Comparison of ENCODE assay signal across 34 cellular contexts in genomic region chr9:31753756-31754155, GRCh38.
A peak's percentile ranks its signal among the peaks of the same experiment; 100 is the strongest.
DNase-seq lines count a peak whose midpoint lies in the region; ATAC-seq, FAIRE-seq and TF ChIP-seq lines count a peak whose summit lies in the region.
"Had no signal": no experiment of that assay in that cellular context is flagged by ENCODE, and none has a peak within 500 bp of the region (broad histone marks: within the 10 kb centered on the region; RNA-seq: fewer than 3 reads in every experiment).

No MANE protein-coding gene starts in this region.

- TF ChIP-seq RAD21 in HepG2 (CRISPR knock-in tag; IDR thresholded peaks at IDR 0.05) (no peak), A549 (conservative IDR thresholded peaks at IDR 0.05 in 1 of 2, IDR thresholded peaks at IDR 0.05 in 1 of 2) (no peak), IMR-90 (IDR thresholded peaks at IDR 0.05; ENCODE audit: low read length) (no peak)

- dilution Hi-C loops in IMR-90 (cut with HindIII; ENCODE audit: low sequenced_read_pairs, unreplicated experiment): no loop called here

- ATAC-seq in HepG2 (no peak), right lobe of liver (no peak), A549 (no peak), IMR-90 (ENCODE audit: low read depth) (no peak), HG03108 (IDR thresholded peaks at IDR 0.05; ENCODE audit: unreplicated experiment) (no peak)
- ATAC-seq: CD8-positive, alpha-beta T cell had no signal

- no peak overlapping the region for H2AK9ac ChIP-seq in IMR-90 (replicated peaks; ENCODE audit: low read depth, low read length, poor library complexity)

- no peak overlapping the region for H3K14ac ChIP-seq in IMR-90 (replicated peaks; ENCODE audit: low read depth, low read length)

- H3K9me1 ChIP-seq in IMR-90 (ENCODE audit: insufficient read depth, low read length): no peaks in the 10 kb centered on the region

- TF ChIP-seq CTCF in HepG2 (CRISPR knock-in tag; IDR thresholded peaks at IDR 0.05) (no peak), right lobe of liver (IDR thresholded peaks at IDR 0.05) (no peak), A549 (IDR thresholded peaks at IDR 0.05) (no peak), IMR-90 (conservative IDR thresholded peaks at IDR 0.05; ENCODE audit: low read depth, low read length) (no peak)

- intact Hi-C loops in HepG2 (cut with micrococcal nuclease; ENCODE audit: unreplicated experiment): loop anchor here (1.0 kb wide), 1 partner anchor 47 kb away; no protein-coding TSS in a partner anchor
- intact Hi-C loops in right lobe of liver (cut with DNase I): no loop called here
- intact Hi-C loops in IMR-90 (cut with micrococcal nuclease): no loop called here

- FAIRE-seq in HepG2 (lab: Jason Lieb, UNC) (no peak), A549 (lab: Jason Lieb, UNC) (no peak), frontal cortex (lab: Jason Lieb, UNC) (peak; percentile 10)
- FAIRE-seq: A204.1, D721Med had no signal

- H3K4me1 ChIP-seq in HepG2 (ENCODE audit: insufficient read depth, low read length) (no peaks in the 10 kb centered on the region), right lobe of liver (no peaks in the 10 kb centered on the region), A549 (no peaks in the 10 kb centered on the region), IMR-90 (ENCODE audit: control insufficient read depth, insufficient read depth, low read length) (no peaks in the 10 kb centered on the region)
- H3K4me1 ChIP-seq: BE2C; BLaER1; BLaER1 treated with 17β-estradiol and CSF1 and Interleukin-3, amounts not matched to agents 10 nM and 100 nM; Caco-2 had no signal

- DNase-seq in HepG2 (ENCODE audit: low spot score): no peak
- DNase-seq in right lobe of liver: no peak
- DNase-seq in A549 (ENCODE audit: low read depth in 1 of 2, low spot score in 1 of 2): no peak
- no peak for DNase-seq in IMR-90
- DNase-seq in frontal cortex (ENCODE audit: low spot score in 2 of 2): no peak
- DNase-seq in nucleus accumbens (lab: John Stamatoyannopoulos, UW): no peak
- no peak for DNase-seq in GM03348 (ENCODE audit: low spot score)
- DNase-seq: 8988T; ACHN; AML-193; BE2C; C1 segment of cervical spinal cord; Caco-2; Calu3; CD4-positive, alpha-beta memory T cell; CD4-positive, alpha-beta T cell; CD4-positive, CD25-positive, alpha-beta regulatory T cell; CD8-positive, alpha-beta memory T cell; CD8-positive, alpha-beta T cell; COR-L47; DMS 273 treated with DMSO at 0.1 percent for 48 hours; DMS153; DMS53; DMS79; DMS79 treated with DMSO at 0.1 percent for 48 hours; DND-41; EL had no signal

- H3K27me3 ChIP-seq in HepG2 (ENCODE audit: control insufficient read depth in 1 of 2, insufficient read depth in 2 of 2, low read length in 2 of 2): no peaks in the 10 kb centered on the region
- no peaks in the 10 kb centered on the region for H3K27me3 ChIP-seq in right lobe of liver
- H3K27me3 ChIP-seq in IMR-90 (ENCODE audit: control insufficient read depth, insufficient read depth, low read length): no peaks in the 10 kb centered on the region
- H3K27me3 ChIP-seq: BE2C; BLaER1; BLaER1 treated with 17β-estradiol and CSF1 and Interleukin-3, amounts not matched to agents 10 nM and 100 nM had no signal

- H3K4ac ChIP-seq in IMR-90 (ENCODE audit: low read depth, low read length): no peak overlapping the region

- no peak overlapping the region for H2BK15ac ChIP-seq in IMR-90 (ENCODE audit: low read depth, low read length)

- H3K79me1 ChIP-seq in IMR-90 (ENCODE audit: low read depth in 1 of 2, low read length in 2 of 2): no peaks in the 10 kb centered on the region

- TF ChIP-seq EP300 in HepG2 (IDR thresholded peaks at IDR 0.05; ENCODE audit: low read depth in 2 of 2, low read length in 2 of 2) (no peak), HepG2 (CRISPR knock-in tag; IDR thresholded peaks at IDR 0.05; ENCODE audit: borderline replicate concordance) (no peak), A549 (IDR thresholded peaks at IDR 0.05) (no peak)

- TF ChIP-seq POLR2A in HepG2 (IDR thresholded peaks at IDR 0.05; ENCODE audit: insufficient read depth in 1 of 2, low read depth in 2 of 2, low read length in 2 of 2) (no peak), right lobe of liver (IDR thresholded peaks at IDR 0.05) (no peak), A549 (IDR thresholded peaks at IDR 0.05; ENCODE audit: low read length) (no peak), IMR-90 (IDR thresholded peaks at IDR 0.05; ENCODE audit: low read depth, low read length) (no peak)

- H4K20me1 ChIP-seq in HepG2 (ENCODE audit: insufficient read depth, low read length) (no peaks in the 10 kb centered on the region), IMR-90 (ENCODE audit: insufficient read depth, low read length) (no peaks in the 10 kb centered on the region)
- H4K20me1 ChIP-seq: BLaER1; BLaER1 treated with 17β-estradiol and CSF1 and Interleukin-3, amounts not matched to agents 10 nM and 100 nM had no signal

- no peak overlapping the region for H4K91ac ChIP-seq in IMR-90 (ENCODE audit: insufficient read depth, low read depth, low read length)

- no peak overlapping the region for H3K9ac ChIP-seq in HepG2 (ENCODE audit: insufficient read depth, low read depth, low read length)
- H3K9ac ChIP-seq in IMR-90 (ENCODE audit: low read depth, low read length): no peak overlapping the region
- H3K9ac ChIP-seq: BLaER1; BLaER1 treated with 17β-estradiol and CSF1 and Interleukin-3, amounts not matched to agents 10 nM and 100 nM had no signal

- H2AK5ac ChIP-seq in IMR-90 (ENCODE audit: low read depth, low read length): no peak overlapping the region

- H2AFZ ChIP-seq in HepG2 (ENCODE audit: low read length) (no peak overlapping the region), IMR-90 (replicated peaks; ENCODE audit: low read length, poor library complexity) (no peak overlapping the region)

- H3K79me2 ChIP-seq in HepG2 (ENCODE audit: insufficient read depth, low read length): no peaks in the 10 kb centered on the region

- H3K4me3 ChIP-seq in HepG2 (replicated peaks in 1 of 3; ENCODE audit: insufficient read depth in 1 of 3, low read depth in 2 of 3, low read length in 3 of 3) (no peak overlapping the region), right lobe of liver (no peak overlapping the region), A549 (no peak overlapping the region), IMR-90 (ENCODE audit: insufficient read depth, low read depth, low read length) (no peak overlapping the region)
- H3K4me3 ChIP-seq: BLaER1; BLaER1 treated with 17β-estradiol and CSF1 and Interleukin-3, amounts not matched to agents 10 nM and 100 nM had no signal

- no peak overlapping the region for H3K18ac ChIP-seq in IMR-90 (ENCODE audit: low read depth, low read length)

- CTCF ChIA-PET in HepG2 (lab: Yijun Ruan, JAX; ENCODE audit: low intra/inter-chr PET ratio, low total read pairs): no interaction called here
- CTCF ChIA-PET in A549 (lab: Yijun Ruan, JAX): no interaction called here
- CTCF ChIA-PET in IMR-90 (lab: Yijun Ruan, JAX): no interaction called here

- no peak overlapping the region for H3K4me2 ChIP-seq in HepG2 (ENCODE audit: low read depth, low read length)
- no peak overlapping the region for H3K4me2 ChIP-seq in A549
- H3K4me2 ChIP-seq in IMR-90 (ENCODE audit: low read depth, low read length): no peak overlapping the region
- H3K4me2 ChIP-seq: BLaER1; BLaER1 treated with 17β-estradiol and CSF1 and Interleukin-3, amounts not matched to agents 10 nM and 100 nM had no signal

- in situ Hi-C loops in HepG2 (cut with HindIII; ENCODE audit: extremely low pct_ligation_motif_present, low pct_unique_long_range_greater_than_20kb): no loop called here
- in situ Hi-C loops in IMR-90 (cut with MboI; ENCODE audit: low sequenced_read_pairs): no loop called here

- H2BK120ac ChIP-seq in IMR-90 (ENCODE audit: low read depth, low read length): no peak overlapping the region

- no peak overlapping the region for H4K8ac ChIP-seq in IMR-90 (ENCODE audit: low read depth in 2 of 2, low read length in 2 of 2)

- no peak overlapping the region for H3K56ac ChIP-seq in IMR-90 (ENCODE audit: extremely low read depth, insufficient read depth, low read length)

- BruUV-seq in HepG2 (replicated peaks; lab: Mats Ljungman, UMichigan): no TSS peak
- BruUV-seq in IMR-90 (replicated peaks; lab: Mats Ljungman, UMichigan): no TSS peak

- H4K5ac ChIP-seq in IMR-90 (ENCODE audit: low read depth, low read length): no peak overlapping the region

- H3K9me3 ChIP-seq in HepG2 (ENCODE audit: low read length): no peaks in the 10 kb centered on the region
- H3K9me3 ChIP-seq in right lobe of liver: no peaks in the 10 kb centered on the region
- no peaks in the 10 kb centered on the region for H3K9me3 ChIP-seq in A549
- H3K9me3 ChIP-seq in IMR-90 (ENCODE audit: control insufficient read depth, insufficient read depth, low read length): peaks cover 2% of the 10 kb centered on the region; the same call in 1 of the 2 replicates
- H3K9me3 ChIP-seq: BE2C; BLaER1; BLaER1 treated with 17β-estradiol and CSF1 and Interleukin-3, amounts not matched to agents 10 nM and 100 nM; Caco-2 had no signal

- H3K23ac ChIP-seq in IMR-90 (ENCODE audit: low read depth, low read length): no peak overlapping the region

- H2BK20ac ChIP-seq in IMR-90 (ENCODE audit: low read depth, low read length): no peak overlapping the region

- H3K36me3 ChIP-seq in HepG2 (replicated peaks in 1 of 2; ENCODE audit: control insufficient read depth in 1 of 2, insufficient read depth in 2 of 2, low read length in 2 of 2) (no peaks in the 10 kb centered on the region), right lobe of liver (no peaks in the 10 kb centered on the region), IMR-90 (ENCODE audit: control insufficient read depth, insufficient read depth, low read length) (no peaks in the 10 kb centered on the region)
- H3K36me3 ChIP-seq: BE2C; BLaER1; BLaER1 treated with 17β-estradiol and CSF1 and Interleukin-3, amounts not matched to agents 10 nM and 100 nM had no signal

- H2BK5ac ChIP-seq in IMR-90 (ENCODE audit: low read depth, low read length, poor library complexity, severe bottlenecking): no peak overlapping the region

- POLR2A ChIA-PET in HepG2 (lab: Yijun Ruan, JAX) (no interaction called here), A549 (lab: Yijun Ruan, JAX) (no interaction called here), IMR-90 (lab: Charles Lee; ENCODE audit: unreplicated experiment) (no interaction called here)

- H3K27ac ChIP-seq in HepG2 (ENCODE audit: extremely low read length, insufficient read depth, low read length) (no peak overlapping the region), right lobe of liver (no peak overlapping the region), A549 (no peak overlapping the region), IMR-90 (ENCODE audit: insufficient read depth, low read length) (no peak overlapping the region)
- H3K27ac ChIP-seq: 22Rv1; BLaER1; BLaER1 treated with 17β-estradiol and CSF1 and Interleukin-3, amounts not matched to agents 10 nM and 100 nM; C4-2B had no signal

TF ChIP-seq in HepG2, 621 proteins besides CTCF, POLR2A, EP300 and RAD21 (continues in another document):
- TF ChIP-seq HMGA1 (CRISPR knock-in tag; conservative IDR thresholded peaks at IDR 0.05) (no peak), MAFF (IDR thresholded peaks at IDR 0.05; ENCODE audit: low read depth, low read length) (peak; percentile 68)

TF ChIP-seq in IMR-90, 13 proteins besides CTCF, POLR2A, EP300 and RAD21:
- TF ChIP-seq FOS (IDR thresholded peaks at IDR 0.05; ENCODE audit: low read depth, low read length) (no peak), MAFK (IDR thresholded peaks at IDR 0.05; ENCODE audit: low read depth, low read length) (peak; percentile 70), MAZ (IDR thresholded peaks at IDR 0.05; ENCODE audit: borderline replicate concordance, low read depth, low read length) (no peak)
TF ChIP-seq in IMR-90: peak in this region for 1.

Comparison
In these comparisons a context has a peak if more than half of its experiments do, and no peak if none do; other contexts are left out.
1. Of the 38 proteins assayed by ChIP-seq in both HepG2 and A549: peak only in HepG2: none; only in A549: none; in both: MAFK; in neither: 37.